ENCODE assay signal across 1 cellular context in the genomic region with DNA sequence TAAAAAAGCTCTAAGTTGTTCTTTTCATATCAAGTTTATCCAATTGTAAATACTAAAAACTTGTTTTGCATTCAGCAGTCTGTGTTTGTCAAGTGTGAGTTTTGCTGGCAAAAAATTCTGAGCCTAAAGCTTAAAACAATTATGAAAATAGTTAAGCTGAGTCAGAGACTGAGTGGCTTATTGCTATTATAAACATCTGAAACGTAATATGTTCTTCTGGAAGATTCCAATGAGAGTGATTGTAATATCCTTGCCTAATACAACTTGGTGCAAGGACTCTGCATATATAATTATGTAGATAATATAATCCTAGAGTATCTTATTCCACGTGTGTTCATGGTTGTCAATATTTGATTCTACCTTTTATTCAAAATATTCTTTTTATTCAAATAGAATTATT.
TF ChIP-seq lines count a peak whose summit lies in the region.

No MANE protein-coding gene starts in this region.

TF ChIP-seq in IMR-90, 13 proteins besides CTCF, POLR2A, EP300 and RAD21:
- TF ChIP-seq, protein P1, sequence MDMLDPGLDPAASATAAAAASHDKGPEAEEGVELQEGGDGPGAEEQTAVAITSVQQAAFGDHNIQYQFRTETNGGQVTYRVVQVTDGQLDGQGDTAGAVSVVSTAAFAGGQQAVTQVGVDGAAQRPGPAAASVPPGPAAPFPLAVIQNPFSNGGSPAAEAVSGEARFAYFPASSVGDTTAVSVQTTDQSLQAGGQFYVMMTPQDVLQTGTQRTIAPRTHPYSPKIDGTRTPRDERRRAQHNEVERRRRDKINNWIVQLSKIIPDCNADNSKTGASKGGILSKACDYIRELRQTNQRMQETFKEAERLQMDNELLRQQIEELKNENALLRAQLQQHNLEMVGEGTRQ (IDR thresholded peaks at IDR 0.05; ENCODE audit: low read depth, low read length), result no peak
- TF ChIP-seq CHD1 (IDR thresholded peaks at IDR 0.05; ENCODE audit: low read depth, low read length) (no peak), CEBPB (IDR thresholded peaks at IDR 0.05; ENCODE audit: low read depth, low read length) (peak; percentile 70), FOS (IDR thresholded peaks at IDR 0.05; ENCODE audit: low read depth, low read length) (peak; percentile 52; the same call in 1 of the 2 replicates), MAFK (IDR thresholded peaks at IDR 0.05; ENCODE audit: low read depth, low read length) (0 out of 2 replicates have a peak, but pooled peaks have one; percentile 22)
